ENCODE assay signal across 1 cellular context in genomic region chr10:102231357-102232318, GRCh38.
TF ChIP-seq lines count a peak whose summit lies in the region.

No MANE protein-coding gene starts in this region.

TF ChIP-seq in WTC11, 78 proteins besides CTCF, POLR2A, EP300 and RAD21 (continued from another document):
- TF ChIP-seq PREB (CRISPR knock-in tag; IDR thresholded peaks at IDR 0.05; ENCODE audit: borderline replicate concordance) (no peak), SOX15 (CRISPR knock-in tag; IDR thresholded peaks at IDR 0.05) (no peak), ZNF121 (CRISPR knock-in tag; IDR thresholded peaks at IDR 0.05) (no peak), ARID4B (CRISPR knock-in tag; IDR thresholded peaks at IDR 0.05; ENCODE audit: borderline replicate concordance) (no peak), SMAD3 (CRISPR knock-in tag; IDR thresholded peaks at IDR 0.05; ENCODE audit: borderline replicate concordance) (no peak), ZBTB43 (CRISPR knock-in tag; IDR thresholded peaks at IDR 0.05) (no peak), E2F4 (CRISPR knock-in tag; IDR thresholded peaks at IDR 0.05; ENCODE audit: borderline replicate concordance, low read depth) (no peak), E2F1 (CRISPR knock-in tag; IDR thresholded peaks at IDR 0.05) (no peak), SMAD4 (CRISPR knock-in tag; IDR thresholded peaks at IDR 0.05) (no peak), CBFB (CRISPR knock-in tag; IDR thresholded peaks at IDR 0.05; ENCODE audit: low read depth) (no peak), SP1 (CRISPR knock-in tag; conservative IDR thresholded peaks at IDR 0.05) (peak; percentile 57; the same call in 1 of the 2 replicates), JAZF1 (CRISPR knock-in tag; IDR thresholded peaks at IDR 0.05) (no peak), ATF6 (CRISPR knock-in tag; IDR thresholded peaks at IDR 0.05) (no peak), MXD4 (CRISPR knock-in tag; IDR thresholded peaks at IDR 0.05; ENCODE audit: borderline replicate concordance) (no peak), ZSCAN18 (CRISPR knock-in tag; IDR thresholded peaks at IDR 0.05) (no peak)
- TF ChIP-seq, protein P1, sequence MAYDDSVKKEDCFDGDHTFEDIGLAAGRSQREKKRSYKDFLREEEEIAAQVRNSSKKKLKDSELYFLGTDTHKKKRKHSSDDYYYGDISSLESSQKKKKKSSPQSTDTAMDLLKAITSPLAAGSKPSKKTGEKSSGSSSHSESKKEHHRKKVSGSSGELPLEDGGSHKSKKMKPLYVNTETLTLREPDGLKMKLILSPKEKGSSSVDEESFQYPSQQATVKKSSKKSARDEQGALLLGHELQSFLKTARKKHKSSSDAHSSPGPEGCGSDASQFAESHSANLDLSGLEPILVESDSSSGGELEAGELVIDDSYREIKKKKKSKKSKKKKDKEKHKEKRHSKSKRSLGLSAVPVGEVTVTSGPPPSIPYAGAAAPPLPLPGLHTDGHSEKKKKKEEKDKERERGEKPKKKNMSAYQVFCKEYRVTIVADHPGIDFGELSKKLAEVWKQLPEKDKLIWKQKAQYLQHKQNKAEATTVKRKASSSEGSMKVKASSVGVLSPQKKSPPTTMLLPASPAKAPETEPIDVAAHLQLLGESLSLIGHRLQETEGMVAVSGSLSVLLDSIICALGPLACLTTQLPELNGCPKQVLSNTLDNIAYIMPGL (CRISPR knock-in tag; IDR thresholded peaks at IDR 0.05): 0 out of 2 replicates have a peak, but pooled peaks have one; percentile 49
- TF ChIP-seq, protein P2, sequence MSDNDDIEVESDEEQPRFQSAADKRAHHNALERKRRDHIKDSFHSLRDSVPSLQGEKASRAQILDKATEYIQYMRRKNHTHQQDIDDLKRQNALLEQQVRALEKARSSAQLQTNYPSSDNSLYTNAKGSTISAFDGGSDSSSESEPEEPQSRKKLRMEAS (CRISPR knock-in tag; IDR thresholded peaks at IDR 0.05): 0 out of 2 replicates have a peak, but pooled peaks have one; percentile 37
